In the genomic region with DNA sequence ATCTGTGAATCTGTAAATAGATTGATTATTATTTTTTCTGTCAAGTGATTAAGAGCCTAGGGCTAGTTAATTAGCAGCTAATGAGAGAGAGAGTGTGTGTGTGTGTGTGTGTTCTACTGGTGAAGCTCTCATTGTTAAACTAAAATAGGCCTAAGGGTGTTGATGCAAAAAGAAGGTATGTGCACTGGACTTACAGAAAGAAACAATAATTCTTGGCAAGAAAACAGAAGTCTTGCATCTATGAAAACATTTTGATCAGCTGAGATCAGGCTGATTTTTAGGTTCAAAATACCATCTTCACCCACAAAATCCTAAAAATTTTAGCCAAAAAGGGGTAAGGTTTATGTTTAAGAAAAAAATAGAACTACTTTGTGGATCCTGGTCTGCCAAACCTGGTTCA, we compare ENCODE assay signal across 15 cellular contexts.
DNase-seq lines count a peak whose midpoint lies in the region; ATAC-seq, FAIRE-seq and TF ChIP-seq lines count a peak whose summit lies in the region.
"Had no signal": no experiment of that assay in that cellular context is flagged by ENCODE, and none has a peak within 500 bp of the region (broad histone marks: within the 10 kb centered on the region; RNA-seq: fewer than 3 reads in every experiment).

No MANE protein-coding gene starts in this region.

- H3K4me1 ChIP-seq in GM23338 (ENCODE audit: insufficient read depth) (no peaks in the 10 kb centered on the region), astrocyte (ENCODE audit: insufficient read depth, low read length) (peaks cover 30% of the 10 kb centered on the region), skeletal muscle satellite cell (ENCODE audit: control insufficient read depth, insufficient read depth, low read length) (peaks cover 67% of the 10 kb centered on the region), tibial artery (peaks cover 0 to 27% (median 6%) of the 10 kb centered on the region in 4 donors)
- H3K4me1 ChIP-seq: BLaER1 treated with 17β-estradiol and CSF1 and Interleukin-3, amounts not matched to agents 10 nM and 100 nM; Peyer's patch had no signal

- H3F3A ChIP-seq in GM23338 (replicated peaks; ENCODE audit: low read depth): no peaks in the 10 kb centered on the region

- no peak for DNase-seq in GM23338 (ENCODE audit: low spot score)
- peak; percentile 46 for DNase-seq in astrocyte (ENCODE audit: low read depth)
- DNase-seq in fibroblast of villous mesenchyme (ENCODE audit: low read depth): peak; percentile 30
- no peak for DNase-seq in tibial artery
- no peak for DNase-seq in foreskin fibroblast
- no peak for DNase-seq in germinal center (ENCODE audit: low spot score)
- DNase-seq: NCI-H187 treated with DMSO at 0.1 percent for 48 hours, NCI-H510A, Peyer's patch, SHP77 treated with DMSO at 0.1 percent for 48 hours had no signal

- no peak overlapping the region for H3K4me2 ChIP-seq in GM23338
- H3K4me2 ChIP-seq in astrocyte (ENCODE audit: low read length): no peak overlapping the region
- H3K4me2 ChIP-seq in skeletal muscle satellite cell (ENCODE audit: low read length): peak overlapping the region; percentile 5
- H3K4me2 ChIP-seq: BLaER1 treated with 17β-estradiol and CSF1 and Interleukin-3, amounts not matched to agents 10 nM and 100 nM had no signal

- H3K4me1 Mint-ChIP-seq in GM23338 (peaks cover 6% of the 10 kb centered on the region; the same call in 2 of the 3 replicates), astrocyte (ENCODE audit: low read depth, unreplicated experiment) (peaks cover 52% of the 10 kb centered on the region)

- no peaks in the 10 kb centered on the region for H3K36me3 Mint-ChIP-seq in GM23338 (ENCODE audit: low read depth)
- no peaks in the 10 kb centered on the region for H3K36me3 Mint-ChIP-seq in astrocyte (ENCODE audit: low read depth, unreplicated experiment)

- 0 out of 2 replicates have a peak, but pooled peaks cover 4% of the 10 kb centered on the region for H3K9me2 ChIP-seq in GM23338 (ENCODE audit: insufficient read depth)

- H4K20me1 ChIP-seq in GM23338 (replicated peaks; ENCODE audit: insufficient read depth) (no peaks in the 10 kb centered on the region), astrocyte (ENCODE audit: insufficient read depth, low read length) (no peaks in the 10 kb centered on the region)
- H4K20me1 ChIP-seq: BLaER1 treated with 17β-estradiol and CSF1 and Interleukin-3, amounts not matched to agents 10 nM and 100 nM had no signal

- H3K9me3 ChIP-seq in astrocyte (ENCODE audit: insufficient read depth, low read depth, low read length): no peaks in the 10 kb centered on the region
- no peaks in the 10 kb centered on the region for H3K9me3 ChIP-seq in skeletal muscle satellite cell (replicated peaks; ENCODE audit: low read length)
- no peaks in the 10 kb centered on the region for H3K9me3 ChIP-seq in tibial artery
- H3K9me3 ChIP-seq: BLaER1 treated with 17β-estradiol and CSF1 and Interleukin-3, amounts not matched to agents 10 nM and 100 nM; Peyer's patch had no signal

- H3K27ac ChIP-seq in GM23338 (ENCODE audit: low read depth) (no peak overlapping the region), astrocyte (ENCODE audit: low read depth, low read length) (peak overlapping the region; percentile 68), tibial artery (no peak overlapping the region)
- H3K27ac ChIP-seq: BLaER1 treated with 17β-estradiol and CSF1 and Interleukin-3, amounts not matched to agents 10 nM and 100 nM; HL-60; Peyer's patch had no signal

- H3K9ac ChIP-seq in astrocyte (ENCODE audit: low read length): peak overlapping the region; percentile 11
- H3K9ac ChIP-seq in skeletal muscle satellite cell (ENCODE audit: low read depth, low read length): peak overlapping the region; percentile 43
- H3K9ac ChIP-seq: BLaER1 treated with 17β-estradiol and CSF1 and Interleukin-3, amounts not matched to agents 10 nM and 100 nM had no signal

- no peak overlapping the region for H3K4me3 Mint-ChIP-seq in GM23338
- no peak overlapping the region for H3K4me3 Mint-ChIP-seq in astrocyte (ENCODE audit: unreplicated experiment)

- H3K36me3 ChIP-seq in GM23338 (ENCODE audit: insufficient read depth) (no peaks in the 10 kb centered on the region), astrocyte (ENCODE audit: insufficient read depth, low read length) (no peaks in the 10 kb centered on the region), skeletal muscle satellite cell (ENCODE audit: insufficient read depth, low read length) (no peaks in the 10 kb centered on the region), tibial artery (no peaks in the 10 kb centered on the region)
- H3K36me3 ChIP-seq: BLaER1 treated with 17β-estradiol and CSF1 and Interleukin-3, amounts not matched to agents 10 nM and 100 nM; Peyer's patch had no signal

- ATAC-seq in GM23338 (no peak), HG03025 (IDR thresholded peaks at IDR 0.05; ENCODE audit: low FRiP score, unreplicated experiment) (no peak)
- ATAC-seq: K562 had no signal

- H3K4me3 ChIP-seq in GM23338: no peak overlapping the region
- no peak overlapping the region for H3K4me3 ChIP-seq in astrocyte (ENCODE audit: insufficient read depth, low read depth, low read length)
- no peak overlapping the region for H3K4me3 ChIP-seq in fibroblast of villous mesenchyme (ENCODE audit: low read depth, low read length)
- no peak overlapping the region for H3K4me3 ChIP-seq in skeletal muscle satellite cell (ENCODE audit: low read length)
- H3K4me3 ChIP-seq in tibial artery: no peak overlapping the region
- no peak overlapping the region for H3K4me3 ChIP-seq in foreskin fibroblast (ENCODE audit: low read depth in 1 of 2, low read length in 2 of 2)
- H3K4me3 ChIP-seq: BLaER1 treated with 17β-estradiol and CSF1 and Interleukin-3, amounts not matched to agents 10 nM and 100 nM; K562; Peyer's patch had no signal

- H3K9me3 Mint-ChIP-seq in GM23338: no peaks in the 10 kb centered on the region
- H3K9me3 Mint-ChIP-seq in astrocyte (ENCODE audit: unreplicated experiment): peaks cover 2% of the 10 kb centered on the region

- H2AFZ ChIP-seq in GM23338 (peak overlapping the region; percentile 25; the same call in 1 of the 2 replicates), astrocyte (ENCODE audit: low read depth, low read length) (no peak overlapping the region)

- TF ChIP-seq CTCF in GM23338 (conservative IDR thresholded peaks at IDR 0.05; ENCODE audit: low read depth in 2 of 2) (no peak), astrocyte (IDR thresholded peaks at IDR 0.05; ENCODE audit: insufficient read depth, low read depth, low read length) (no peak), fibroblast of villous mesenchyme (IDR thresholded peaks at IDR 0.05; ENCODE audit: insufficient read depth, low read depth, low read length) (no peak), tibial artery (IDR thresholded peaks at IDR 0.05) (no peak), foreskin fibroblast (IDR thresholded peaks at IDR 0.05; ENCODE audit: low read depth, low read length) (no peak)

- no peaks in the 10 kb centered on the region for H3K27me3 ChIP-seq in GM23338 (ENCODE audit: insufficient read depth)
- H3K27me3 ChIP-seq in astrocyte (ENCODE audit: insufficient read depth, low read length): no peaks in the 10 kb centered on the region
- no peaks in the 10 kb centered on the region for H3K27me3 ChIP-seq in skeletal muscle satellite cell (ENCODE audit: control insufficient read depth, insufficient read depth, low read length)
- no peaks in the 10 kb centered on the region for H3K27me3 ChIP-seq in tibial artery
- H3K27me3 ChIP-seq: BLaER1 treated with 17β-estradiol and CSF1 and Interleukin-3, amounts not matched to agents 10 nM and 100 nM; Peyer's patch had no signal

- H3K79me2 ChIP-seq in GM23338 (replicated peaks; ENCODE audit: insufficient read depth): no peaks in the 10 kb centered on the region
- no peaks in the 10 kb centered on the region for H3K79me2 ChIP-seq in astrocyte (ENCODE audit: insufficient read depth, low read length)

- H3K27ac Mint-ChIP-seq in GM23338 (peak overlapping the region; percentile 31; the same call in 1 of the 2 replicates), astrocyte (ENCODE audit: unreplicated experiment) (peak overlapping the region; percentile 83)

- peak; percentile 82 for FAIRE-seq in astrocyte (lab: Jason Lieb, UNC)
- FAIRE-seq: K562 had no signal

- intact Hi-C loops in tibial artery (cut with DNase I; ENCODE audit: low total_unique reads): no loop called here

- H3K27me3 Mint-ChIP-seq in GM23338 (ENCODE audit: insufficient read depth, low read depth, poor library complexity): peaks cover 2% of the 10 kb centered on the region
- H3K27me3 Mint-ChIP-seq in astrocyte (ENCODE audit: low read depth, unreplicated experiment): no peaks in the 10 kb centered on the region

TF ChIP-seq in GM23338, 12 proteins besides CTCF, POLR2A, EP300 and RAD21 (continues in another document):
- TF ChIP-seq ZNF114 (CRISPR knock-in tag; IDR thresholded peaks at IDR 0.05): no peak
- TF ChIP-seq CREB1 (CRISPR knock-in tag; IDR thresholded peaks at IDR 0.05; ENCODE audit: low read depth): no peak
- no peak for TF ChIP-seq STAT1 (IDR thresholded peaks at IDR 0.05; ENCODE audit: unreplicated experiment)
- TF ChIP-seq EZH2 (IDR thresholded peaks at IDR 0.05; ENCODE audit: low read depth, unreplicated experiment): no peak
- TF ChIP-seq NANOG (IDR thresholded peaks at IDR 0.05; ENCODE audit: borderline replicate concordance): no peak
- no peak for TF ChIP-seq EZH2phosphoT487 (IDR thresholded peaks at IDR 0.05; ENCODE audit: unreplicated experiment)
- no peak for TF ChIP-seq JUNB (IDR thresholded peaks at IDR 0.05; ENCODE audit: unreplicated experiment)
- no peak for TF ChIP-seq POLR2AphosphoS5 (IDR thresholded peaks at IDR 0.05; ENCODE audit: low read depth)
- TF ChIP-seq, protein P1, sequence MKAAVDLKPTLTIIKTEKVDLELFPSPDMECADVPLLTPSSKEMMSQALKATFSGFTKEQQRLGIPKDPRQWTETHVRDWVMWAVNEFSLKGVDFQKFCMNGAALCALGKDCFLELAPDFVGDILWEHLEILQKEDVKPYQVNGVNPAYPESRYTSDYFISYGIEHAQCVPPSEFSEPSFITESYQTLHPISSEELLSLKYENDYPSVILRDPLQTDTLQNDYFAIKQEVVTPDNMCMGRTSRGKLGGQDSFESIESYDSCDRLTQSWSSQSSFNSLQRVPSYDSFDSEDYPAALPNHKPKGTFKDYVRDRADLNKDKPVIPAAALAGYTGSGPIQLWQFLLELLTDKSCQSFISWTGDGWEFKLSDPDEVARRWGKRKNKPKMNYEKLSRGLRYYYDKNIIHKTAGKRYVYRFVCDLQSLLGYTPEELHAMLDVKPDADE (IDR thresholded peaks at IDR 0.05): no peak

Comparison
In these comparisons a context has a peak if more than half of its experiments do, and no peak if none do; other contexts are left out.
1. DNase-seq: peak in astrocyte (single experiment) and fibroblast of villous mesenchyme (single experiment); none in GM23338 (single experiment), tibial artery (0 of 2), foreskin fibroblast (0 of 2) and germinal center (single experiment).